In genomic region chr1:209746469-209747269, GRCh38 we compare ENCODE assay signal across 1 cellular context.
A peak's percentile ranks its signal among the peaks of the same experiment; 100 is the strongest.
TF ChIP-seq lines count a peak whose summit lies in the region.

No MANE protein-coding gene starts in this region.

TF ChIP-seq in GM12878, 131 proteins besides CTCF, POLR2A, EP300 and RAD21:
- TF ChIP-seq PAX5 (IDR thresholded peaks at IDR 0.05; ENCODE audit: borderline replicate concordance, low read depth, low read length) (peak; percentile 55; the same call in 1 of the 2 replicates), ZNF217 (IDR thresholded peaks at IDR 0.05) (no peak), PML (IDR thresholded peaks at IDR 0.05; ENCODE audit: low read length) (no peak), ASH2L (IDR thresholded peaks at IDR 0.05; ENCODE audit: borderline replicate concordance, low read depth) (no peak), ZBED1 (IDR thresholded peaks at IDR 0.05; ENCODE audit: borderline replicate concordance) (no peak)
- TF ChIP-seq, protein P1, sequence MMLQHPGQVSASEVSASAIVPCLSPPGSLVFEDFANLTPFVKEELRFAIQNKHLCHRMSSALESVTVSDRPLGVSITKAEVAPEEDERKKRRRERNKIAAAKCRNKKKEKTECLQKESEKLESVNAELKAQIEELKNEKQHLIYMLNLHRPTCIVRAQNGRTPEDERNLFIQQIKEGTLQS (IDR thresholded peaks at IDR 0.05; ENCODE audit: borderline replicate concordance, extremely low read depth, low read depth, low read length), result no peak
